28 cellular contexts compared by ENCODE assay signal in genomic region chr6:70790483-70790882, GRCh38.
"Had no signal": no experiment of that assay in that cellular context is flagged by ENCODE, and none has a peak within 500 bp of the region (broad histone marks: within the 10 kb centered on the region; RNA-seq: fewer than 3 reads in every experiment).

No MANE protein-coding gene starts in this region.

- ATAC-seq: esophagus mucosa, gastroesophageal sphincter, left ventricle myocardium superior, mucosa of descending colon, upper lobe of right lung, WTC11 had no signal

- H3K4me3 ChIP-seq: coronary artery, dorsolateral prefrontal cortex, gastroesophageal sphincter, hepatocyte, mucosa of descending colon, ovary, suprapubic skin, tibial artery, upper lobe of right lung had no signal

- H3K27ac ChIP-seq: brain microvascular endothelial cell, coronary artery, gastroesophageal sphincter, hepatocyte, neutrophil, ovary, suprapubic skin, tibial artery, upper lobe of right lung had no signal

- DNase-seq: activated CD4-positive, alpha-beta memory T cell treated with anti-CD3 and anti-CD28 coated beads, Interleukin-2, amount 10 ng/mL, durations not matched to agents 7 days and 5 days; activated CD4-positive, alpha-beta T cell treated with anti-CD3 and anti-CD28 coated beads for 1 hour; activated CD4-positive, alpha-beta T cell treated with anti-CD3 and anti-CD28 coated beads, Interleukin-2, amount 10 ng/mL, durations not matched to agents 7 days and 5 days; activated CD8-positive, alpha-beta memory T cell treated with anti-CD3 and anti-CD28 coated beads, Interleukin-2, amount 50 U/mL, for 48 hours; activated gamma-delta T cell treated with Interleukin-2 at 50 U/mL for 16 hours; activated naive CD4-positive, alpha-beta T cell treated with anti-CD3 and anti-CD28 coated beads, Interleukin-2, amount 50 U/mL, for 16 hours; activated T-cell treated with anti-CD3 and anti-CD28 coated beads, Interleukin-2, amount 50 U/mL, for 24 hours; amniotic stem cell; brain microvascular endothelial cell; dorsolateral prefrontal cortex; effector memory CD4-positive, alpha-beta T cell; islet precursor cell; left ventricle myocardium superior; mucosa of descending colon; ovary; stimulated activated CD4-positive, alpha-beta T cell treated with anti-CD3 and anti-CD28 coated beads, Interleukin-15, amount 100 ng/mL, for 24 hours; stimulated activated CD4-positive, alpha-beta T cell treated with anti-CD3 and anti-CD28 coated beads, Interleukin-2, amount 100 ng/mL, for 24 hours; stimulated activated naive CD4-positive, alpha-beta T cell; T-helper 2 cell; tibial artery; upper lobe of right lung had no signal

- H3K4me1 ChIP-seq: gastroesophageal sphincter, suprapubic skin, tibial artery, upper lobe of right lung had no signal

- H3K9me3 ChIP-seq: gastroesophageal sphincter, mucosa of descending colon, neutrophil, ovary, suprapubic skin, tibial artery, upper lobe of right lung had no signal

- H3K27me3 ChIP-seq: brain microvascular endothelial cell, dorsolateral prefrontal cortex, gastroesophageal sphincter, hepatocyte, neutrophil, ovary, suprapubic skin, tibial artery, upper lobe of right lung had no signal

- H3K36me3 ChIP-seq: brain microvascular endothelial cell, neutrophil, ovary, suprapubic skin, tibial artery, upper lobe of right lung had no signal
